ENCODE assay signal across 1 cellular context in genomic region chr1:109619655-109620395, GRCh38.
TF ChIP-seq lines count a peak whose summit lies in the region.

AMPD2 (plus strand) TSS chr1:109619837; CDS start chr1:109621176, 1,339 bp downstream.

TF ChIP-seq in GM12878, 131 proteins besides CTCF, POLR2A, EP300 and RAD21 (continued from another document and continues in another):
- TF ChIP-seq, protein P1, sequence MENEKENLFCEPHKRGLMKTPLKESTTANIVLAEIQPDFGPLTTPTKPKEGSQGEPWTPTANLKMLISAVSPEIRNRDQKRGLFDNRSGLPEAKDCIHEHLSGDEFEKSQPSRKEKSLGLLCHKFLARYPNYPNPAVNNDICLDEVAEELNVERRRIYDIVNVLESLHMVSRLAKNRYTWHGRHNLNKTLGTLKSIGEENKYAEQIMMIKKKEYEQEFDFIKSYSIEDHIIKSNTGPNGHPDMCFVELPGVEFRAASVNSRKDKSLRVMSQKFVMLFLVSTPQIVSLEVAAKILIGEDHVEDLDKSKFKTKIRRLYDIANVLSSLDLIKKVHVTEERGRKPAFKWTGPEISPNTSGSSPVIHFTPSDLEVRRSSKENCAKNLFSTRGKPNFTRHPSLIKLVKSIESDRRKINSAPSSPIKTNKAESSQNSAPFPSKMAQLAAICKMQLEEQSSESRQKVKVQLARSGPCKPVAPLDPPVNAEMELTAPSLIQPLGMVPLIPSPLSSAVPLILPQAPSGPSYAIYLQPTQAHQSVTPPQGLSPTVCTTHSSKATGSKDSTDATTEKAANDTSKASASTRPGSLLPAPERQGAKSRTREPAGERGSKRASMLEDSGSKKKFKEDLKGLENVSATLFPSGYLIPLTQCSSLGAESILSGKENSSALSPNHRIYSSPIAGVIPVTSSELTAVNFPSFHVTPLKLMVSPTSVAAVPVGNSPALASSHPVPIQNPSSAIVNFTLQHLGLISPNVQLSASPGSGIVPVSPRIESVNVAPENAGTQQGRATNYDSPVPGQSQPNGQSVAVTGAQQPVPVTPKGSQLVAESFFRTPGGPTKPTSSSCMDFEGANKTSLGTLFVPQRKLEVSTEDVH (IDR thresholded peaks at IDR 0.05; ENCODE audit: low read depth, partially characterized antibody) = no peak
- TF ChIP-seq GATAD2B (conservative IDR thresholded peaks at IDR 0.05; ENCODE audit: low read depth) (peak; percentile 60; the same call in 1 of the 2 replicates), KLF5 (IDR thresholded peaks at IDR 0.05; ENCODE audit: partially characterized antibody) (peak; percentile 54), ETV6 (conservative IDR thresholded peaks at IDR 0.05 in 1 of 2, IDR thresholded peaks at IDR 0.05 in 1 of 2; ENCODE audit: borderline replicate concordance in 1 of 2, low read depth in 1 of 2) (no peak), ZNF384 (IDR thresholded peaks at IDR 0.05; ENCODE audit: borderline replicate concordance, low read depth, low read length) (peak; percentile 94), IRF3 (IDR thresholded peaks at IDR 0.05) (no peak), RAD51 (IDR thresholded peaks at IDR 0.05) (peak; percentile 81), ATF3 (IDR thresholded peaks at IDR 0.05; ENCODE audit: borderline replicate concordance, extremely low read depth, low read depth, low read length) (0 out of 2 replicates have a peak, but pooled peaks have one; percentile 11), ZNF274 (IDR thresholded peaks at IDR 0.05; ENCODE audit: insufficient read depth, insufficient read length) (no peak), TCF12 (IDR thresholded peaks at IDR 0.05; ENCODE audit: low read depth, low read length) (0 out of 2 replicates have a peak, but pooled peaks have one; percentile 16), JUND (IDR thresholded peaks at IDR 0.05; ENCODE audit: low read depth, low read length) (no peak), HCFC1 (IDR thresholded peaks at IDR 0.05; ENCODE audit: low read length) (no peak), ZBTB40 (IDR thresholded peaks at IDR 0.05; ENCODE audit: borderline replicate concordance) (no peak), HSF1 (IDR thresholded peaks at IDR 0.05; ENCODE audit: low read depth, low read length) (no peak), RUNX3 (IDR thresholded peaks at IDR 0.05; ENCODE audit: low read length) (peak; percentile 67), SIN3A (IDR thresholded peaks at IDR 0.05; ENCODE audit: low read depth, low read length) (peak; percentile 89), POLR2AphosphoS5 (IDR thresholded peaks at IDR 0.05; ENCODE audit: low read length) (no peak; the same call in none of the 2 replicates), SMAD5 (IDR thresholded peaks at IDR 0.05; ENCODE audit: low read depth) (peak; percentile 84; the same call in 1 of the 2 replicates), HDAC2 (IDR thresholded peaks at IDR 0.05) (no peak), NR2F1 (conservative IDR thresholded peaks at IDR 0.05) (peak; percentile 63), IRF4 (IDR thresholded peaks at IDR 0.05; ENCODE audit: low read depth, low read length) (no peak), BHLHE40 (IDR thresholded peaks at IDR 0.05; ENCODE audit: borderline replicate concordance in 1 of 2, low read depth in 2 of 2, low read length in 1 of 2) (peak in 1 of 2 experiments; percentile 40; a peak in 1 of 4 replicates), PKNOX1 (IDR thresholded peaks at IDR 0.05) (peak; percentile 65; the same call in 1 of the 2 replicates), FOXM1 (IDR thresholded peaks at IDR 0.05; ENCODE audit: low read depth, low read length) (no peak), POU2F2 (IDR thresholded peaks at IDR 0.05; ENCODE audit: borderline replicate concordance, low read depth, low read length) (0 out of 3 replicates have a peak, but pooled peaks have one; percentile 17), STAT3 (IDR thresholded peaks at IDR 0.05; ENCODE audit: low read depth, low read length) (no peak), CBFB (IDR thresholded peaks at IDR 0.05; ENCODE audit: low read depth) (no peak), CBX5 (IDR thresholded peaks at IDR 0.05; ENCODE audit: low read depth) (no peak), FOS (IDR thresholded peaks at IDR 0.05; ENCODE audit: borderline replicate concordance, extremely low read depth, insufficient read length) (no peak)
- TF ChIP-seq, protein P2, sequence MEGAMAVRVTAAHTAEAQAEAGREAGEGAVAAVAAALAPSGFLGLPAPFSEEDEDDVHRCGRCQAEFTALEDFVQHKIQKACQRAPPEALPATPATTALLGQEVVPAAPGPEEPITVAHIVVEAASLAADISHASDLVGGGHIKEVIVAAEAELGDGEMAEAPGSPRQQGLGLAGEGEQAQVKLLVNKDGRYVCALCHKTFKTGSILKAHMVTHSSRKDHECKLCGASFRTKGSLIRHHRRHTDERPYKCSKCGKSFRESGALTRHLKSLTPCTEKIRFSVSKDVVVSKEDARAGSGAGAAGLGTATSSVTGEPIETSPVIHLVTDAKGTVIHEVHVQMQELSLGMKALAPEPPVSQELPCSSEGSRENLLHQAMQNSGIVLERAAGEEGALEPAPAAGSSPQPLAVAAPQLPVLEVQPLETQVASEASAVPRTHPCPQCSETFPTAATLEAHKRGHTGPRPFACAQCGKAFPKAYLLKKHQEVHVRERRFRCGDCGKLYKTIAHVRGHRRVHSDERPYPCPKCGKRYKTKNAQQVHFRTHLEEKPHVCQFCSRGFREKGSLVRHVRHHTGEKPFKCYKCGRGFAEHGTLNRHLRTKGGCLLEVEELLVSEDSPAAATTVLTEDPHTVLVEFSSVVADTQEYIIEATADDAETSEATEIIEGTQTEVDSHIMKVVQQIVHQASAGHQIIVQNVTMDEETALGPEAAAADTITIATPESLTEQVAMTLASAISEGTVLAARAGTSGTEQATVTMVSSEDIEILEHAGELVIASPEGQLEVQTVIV (IDR thresholded peaks at IDR 0.05; ENCODE audit: borderline replicate concordance, partially characterized antibody) = no peak
- TF ChIP-seq, protein P3, sequence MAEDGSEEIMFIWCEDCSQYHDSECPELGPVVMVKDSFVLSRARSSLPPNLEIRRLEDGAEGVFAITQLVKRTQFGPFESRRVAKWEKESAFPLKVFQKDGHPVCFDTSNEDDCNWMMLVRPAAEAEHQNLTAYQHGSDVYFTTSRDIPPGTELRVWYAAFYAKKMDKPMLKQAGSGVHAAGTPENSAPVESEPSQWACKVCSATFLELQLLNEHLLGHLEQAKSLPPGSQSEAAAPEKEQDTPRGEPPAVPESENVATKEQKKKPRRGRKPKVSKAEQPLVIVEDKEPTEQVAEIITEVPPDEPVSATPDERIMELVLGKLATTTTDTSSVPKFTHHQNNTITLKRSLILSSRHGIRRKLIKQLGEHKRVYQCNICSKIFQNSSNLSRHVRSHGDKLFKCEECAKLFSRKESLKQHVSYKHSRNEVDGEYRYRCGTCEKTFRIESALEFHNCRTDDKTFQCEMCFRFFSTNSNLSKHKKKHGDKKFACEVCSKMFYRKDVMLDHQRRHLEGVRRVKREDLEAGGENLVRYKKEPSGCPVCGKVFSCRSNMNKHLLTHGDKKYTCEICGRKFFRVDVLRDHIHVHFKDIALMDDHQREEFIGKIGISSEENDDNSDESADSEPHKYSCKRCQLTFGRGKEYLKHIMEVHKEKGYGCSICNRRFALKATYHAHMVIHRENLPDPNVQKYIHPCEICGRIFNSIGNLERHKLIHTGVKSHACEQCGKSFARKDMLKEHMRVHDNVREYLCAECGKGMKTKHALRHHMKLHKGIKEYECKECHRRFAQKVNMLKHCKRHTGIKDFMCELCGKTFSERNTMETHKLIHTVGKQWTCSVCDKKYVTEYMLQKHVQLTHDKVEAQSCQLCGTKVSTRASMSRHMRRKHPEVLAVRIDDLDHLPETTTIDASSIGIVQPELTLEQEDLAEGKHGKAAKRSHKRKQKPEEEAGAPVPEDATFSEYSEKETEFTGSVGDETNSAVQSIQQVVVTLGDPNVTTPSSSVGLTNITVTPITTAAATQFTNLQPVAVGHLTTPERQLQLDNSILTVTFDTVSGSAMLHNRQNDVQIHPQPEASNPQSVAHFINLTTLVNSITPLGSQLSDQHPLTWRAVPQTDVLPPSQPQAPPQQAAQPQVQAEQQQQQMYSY (CRISPR knock-in tag; IDR thresholded peaks at IDR 0.05) = no peak
- TF ChIP-seq, protein P4, sequence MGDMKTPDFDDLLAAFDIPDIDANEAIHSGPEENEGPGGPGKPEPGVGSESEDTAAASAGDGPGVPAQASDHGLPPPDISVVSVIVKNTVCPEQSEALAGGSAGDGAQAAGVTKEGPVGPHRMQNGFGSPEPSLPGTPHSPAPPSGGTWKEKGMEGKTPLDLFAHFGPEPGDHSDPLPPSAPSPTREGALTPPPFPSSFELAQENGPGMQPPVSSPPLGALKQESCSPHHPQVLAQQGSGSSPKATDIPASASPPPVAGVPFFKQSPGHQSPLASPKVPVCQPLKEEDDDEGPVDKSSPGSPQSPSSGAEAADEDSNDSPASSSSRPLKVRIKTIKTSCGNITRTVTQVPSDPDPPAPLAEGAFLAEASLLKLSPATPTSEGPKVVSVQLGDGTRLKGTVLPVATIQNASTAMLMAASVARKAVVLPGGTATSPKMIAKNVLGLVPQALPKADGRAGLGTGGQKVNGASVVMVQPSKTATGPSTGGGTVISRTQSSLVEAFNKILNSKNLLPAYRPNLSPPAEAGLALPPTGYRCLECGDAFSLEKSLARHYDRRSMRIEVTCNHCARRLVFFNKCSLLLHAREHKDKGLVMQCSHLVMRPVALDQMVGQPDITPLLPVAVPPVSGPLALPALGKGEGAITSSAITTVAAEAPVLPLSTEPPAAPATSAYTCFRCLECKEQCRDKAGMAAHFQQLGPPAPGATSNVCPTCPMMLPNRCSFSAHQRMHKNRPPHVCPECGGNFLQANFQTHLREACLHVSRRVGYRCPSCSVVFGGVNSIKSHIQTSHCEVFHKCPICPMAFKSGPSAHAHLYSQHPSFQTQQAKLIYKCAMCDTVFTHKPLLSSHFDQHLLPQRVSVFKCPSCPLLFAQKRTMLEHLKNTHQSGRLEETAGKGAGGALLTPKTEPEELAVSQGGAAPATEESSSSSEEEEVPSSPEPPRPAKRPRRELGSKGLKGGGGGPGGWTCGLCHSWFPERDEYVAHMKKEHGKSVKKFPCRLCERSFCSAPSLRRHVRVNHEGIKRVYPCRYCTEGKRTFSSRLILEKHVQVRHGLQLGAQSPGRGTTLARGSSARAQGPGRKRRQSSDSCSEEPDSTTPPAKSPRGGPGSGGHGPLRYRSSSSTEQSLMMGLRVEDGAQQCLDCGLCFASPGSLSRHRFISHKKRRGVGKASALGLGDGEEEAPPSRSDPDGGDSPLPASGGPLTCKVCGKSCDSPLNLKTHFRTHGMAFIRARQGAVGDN (IDR thresholded peaks at IDR 0.05) = no peak; the same call in none of the 2 replicates
